Comparison of ENCODE assay signal across 2 cellular contexts in the genomic region with DNA sequence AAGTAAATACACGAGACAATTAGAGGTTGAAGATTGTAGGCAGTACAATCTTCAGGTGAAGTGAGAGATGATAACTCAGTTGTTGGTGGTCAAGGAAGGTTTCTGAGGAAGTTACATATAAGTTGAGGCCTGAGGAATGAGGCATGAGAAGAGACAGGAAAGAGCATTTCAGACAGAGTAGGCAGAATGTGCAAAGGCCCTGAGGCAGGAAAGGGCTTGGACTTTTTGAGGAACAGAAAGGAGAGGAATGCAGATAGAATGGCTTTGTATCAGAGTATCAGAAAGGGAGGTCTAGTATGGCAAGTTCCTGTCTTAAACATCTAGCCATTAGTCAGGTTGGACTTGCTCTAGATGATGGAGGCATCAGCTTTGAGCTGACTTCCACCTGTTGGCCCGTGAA.
TF ChIP-seq lines count a peak whose summit lies in the region.

No MANE protein-coding gene starts in this region.

TF ChIP-seq in HEK293, 187 proteins besides CTCF, POLR2A, EP300 and RAD21 (continued from another document):
- TF ChIP-seq ZNF423 (tag by site-specific recombination; IDR thresholded peaks at IDR 0.05): no peak

TF ChIP-seq in H1, 55 proteins besides CTCF, POLR2A, EP300 and RAD21 (continued from another document):
- TF ChIP-seq CBX5 (IDR thresholded peaks at IDR 0.05; ENCODE audit: low read depth, low read length) (no peak), JUND (IDR thresholded peaks at IDR 0.05; ENCODE audit: low read length) (no peak), HDAC6 (IDR thresholded peaks at IDR 0.05; ENCODE audit: low read depth, low read length) (no peak), KDM1A (IDR thresholded peaks at IDR 0.05; ENCODE audit: borderline replicate concordance, low read length) (0 out of 2 replicates have a peak, but pooled peaks have one; percentile 32), ZNF274 (IDR thresholded peaks at IDR 0.05; ENCODE audit: borderline replicate concordance, extremely low read depth, low read length) (no peak)
